Comparison of ENCODE assay signal across 2 cellular contexts in the genomic region with DNA sequence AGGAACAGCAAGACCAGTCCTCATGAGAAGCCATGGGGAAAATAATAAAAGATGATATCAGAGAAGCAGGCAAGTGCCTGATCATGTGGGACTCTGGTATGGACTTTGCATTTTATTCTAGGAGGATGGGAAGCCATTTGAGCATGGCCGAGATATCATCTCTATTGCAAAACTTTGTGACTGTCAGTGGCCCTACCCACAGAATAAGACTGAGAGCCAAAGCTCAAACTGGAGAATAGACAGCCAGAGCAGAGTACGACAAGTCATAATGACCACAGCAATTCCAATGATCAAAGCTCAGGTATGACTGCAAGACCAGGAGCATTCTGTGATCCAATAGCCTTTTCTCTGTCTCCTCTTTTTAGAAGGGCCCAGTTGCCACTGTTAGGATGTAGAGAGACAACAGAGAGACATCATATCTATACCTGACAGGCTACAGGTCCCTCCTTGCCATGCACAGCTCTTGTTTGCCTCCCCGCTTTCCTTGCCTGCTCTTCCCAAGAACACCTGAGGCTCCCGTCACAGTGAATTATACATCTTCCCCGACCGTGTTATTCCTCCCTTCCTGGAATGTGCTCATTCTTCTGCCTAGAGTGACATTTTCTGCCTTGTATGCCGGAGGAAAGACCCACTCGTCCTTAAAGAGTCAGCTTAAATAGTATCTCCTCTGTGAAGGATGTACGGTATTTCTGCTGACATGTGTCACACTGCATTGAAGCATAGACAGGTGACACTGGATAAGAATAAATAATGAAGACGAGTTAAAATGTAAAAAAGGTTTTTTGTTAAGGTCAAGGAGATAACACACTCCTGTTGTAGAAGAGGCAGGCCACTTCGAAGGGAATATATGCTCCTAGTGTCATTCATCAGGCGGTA.
TF ChIP-seq lines count a peak whose summit lies in the region.

No MANE protein-coding gene starts in this region.

TF ChIP-seq in IMR-90, 13 proteins besides CTCF, POLR2A, EP300 and RAD21:
- TF ChIP-seq FOS (IDR thresholded peaks at IDR 0.05; ENCODE audit: low read depth, low read length): no peak

TF ChIP-seq in HepG2, 621 proteins besides CTCF, POLR2A, EP300 and RAD21:
- TF ChIP-seq ARID2 (CRISPR knock-in tag; IDR thresholded peaks at IDR 0.05; ENCODE audit: borderline replicate concordance): no peak
- peak; percentile 34; the same call in 1 of the 2 replicates for TF ChIP-seq NFE2L2 (IDR thresholded peaks at IDR 0.05; ENCODE audit: low read length)
- TF ChIP-seq MAF1 (CRISPR knock-in tag; IDR thresholded peaks at IDR 0.05; ENCODE audit: borderline replicate concordance): no peak
- TF ChIP-seq, protein P1, sequence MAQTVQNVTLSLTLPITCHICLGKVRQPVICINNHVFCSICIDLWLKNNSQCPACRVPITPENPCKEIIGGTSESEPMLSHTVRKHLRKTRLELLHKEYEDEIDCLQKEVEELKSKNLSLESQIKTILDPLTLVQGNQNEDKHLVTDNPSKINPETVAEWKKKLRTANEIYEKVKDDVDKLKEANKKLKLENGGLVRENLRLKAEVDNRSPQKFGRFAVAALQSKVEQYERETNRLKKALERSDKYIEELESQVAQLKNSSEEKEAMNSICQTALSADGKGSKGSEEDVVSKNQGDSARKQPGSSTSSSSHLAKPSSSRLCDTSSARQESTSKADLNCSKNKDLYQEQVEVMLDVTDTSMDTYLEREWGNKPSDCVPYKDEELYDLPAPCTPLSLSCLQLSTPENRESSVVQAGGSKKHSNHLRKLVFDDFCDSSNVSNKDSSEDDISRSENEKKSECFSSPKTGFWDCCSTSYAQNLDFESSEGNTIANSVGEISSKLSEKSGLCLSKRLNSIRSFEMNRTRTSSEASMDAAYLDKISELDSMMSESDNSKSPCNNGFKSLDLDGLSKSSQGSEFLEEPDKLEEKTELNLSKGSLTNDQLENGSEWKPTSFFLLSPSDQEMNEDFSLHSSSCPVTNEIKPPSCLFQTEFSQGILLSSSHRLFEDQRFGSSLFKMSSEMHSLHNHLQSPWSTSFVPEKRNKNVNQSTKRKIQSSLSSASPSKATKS (CRISPR knock-in tag; IDR thresholded peaks at IDR 0.05): no peak
- TF ChIP-seq TRIM24 (CRISPR knock-in tag; IDR thresholded peaks at IDR 0.05): no peak
- no peak for TF ChIP-seq POLR2AphosphoS5 (IDR thresholded peaks at IDR 0.05; ENCODE audit: low read depth, low read length)
- peak; percentile 30; the same call in 1 of the 2 replicates for TF ChIP-seq HNF4G (IDR thresholded peaks at IDR 0.05; ENCODE audit: borderline replicate concordance, low read depth, low read length)
- TF ChIP-seq HNF4G (CRISPR knock-in tag; IDR thresholded peaks at IDR 0.05; ENCODE audit: borderline replicate concordance, low read depth): no peak
- 0 out of 4 replicates have a peak, but pooled peaks of 1 of the 2 experiments have one; percentile 21 for TF ChIP-seq MAFK (conservative IDR thresholded peaks at IDR 0.05 in 1 of 2, IDR thresholded peaks at IDR 0.05 in 1 of 2; ENCODE audit: low read length in 2 of 2)
- 0 out of 2 replicates have a peak, but pooled peaks have one; percentile 23 for TF ChIP-seq CEBPG (CRISPR knock-in tag; IDR thresholded peaks at IDR 0.05)
- TF ChIP-seq ZNF629 (CRISPR knock-in tag; conservative IDR thresholded peaks at IDR 0.05): 0 out of 2 replicates have a peak, but pooled peaks have one; percentile 11
- peak; percentile 56 for TF ChIP-seq HNF4A (CRISPR knock-in tag; IDR thresholded peaks at IDR 0.05)
- peak; percentile 39; the same call in 1 of the 2 replicates for TF ChIP-seq CEBPB (IDR thresholded peaks at IDR 0.05; ENCODE audit: borderline replicate concordance, low read depth, low read length)
- TF ChIP-seq, protein P2, sequence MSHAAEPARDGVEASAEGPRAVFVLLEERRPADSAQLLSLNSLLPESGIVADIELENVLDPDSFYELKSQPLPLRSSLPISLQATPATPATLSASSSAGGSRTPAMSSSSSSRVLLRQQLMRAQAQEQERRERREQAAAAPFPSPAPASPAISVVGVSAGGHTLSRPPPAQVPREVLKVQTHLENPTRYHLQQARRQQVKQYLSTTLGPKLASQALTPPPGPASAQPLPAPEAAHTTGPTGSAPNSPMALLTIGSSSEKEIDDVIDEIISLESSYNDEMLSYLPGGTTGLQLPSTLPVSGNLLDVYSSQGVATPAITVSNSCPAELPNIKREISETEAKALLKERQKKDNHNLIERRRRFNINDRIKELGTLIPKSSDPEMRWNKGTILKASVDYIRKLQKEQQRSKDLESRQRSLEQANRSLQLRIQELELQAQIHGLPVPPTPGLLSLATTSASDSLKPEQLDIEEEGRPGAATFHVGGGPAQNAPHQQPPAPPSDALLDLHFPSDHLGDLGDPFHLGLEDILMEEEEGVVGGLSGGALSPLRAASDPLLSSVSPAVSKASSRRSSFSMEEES (CRISPR knock-in tag; IDR thresholded peaks at IDR 0.05): no peak
